Comparison of ENCODE assay signal across 9 cellular contexts in genomic region chr6:28943223-28943556, GRCh38. TPM values are rescaled to one million over a fixed set of nuclear protein-coding genes. Genes with fewer than 3 reads are reported as not detected.
A peak's percentile ranks its signal among the peaks of the same experiment; 100 is the strongest.
DNase-seq lines count a peak whose midpoint lies in the region; ATAC-seq, FAIRE-seq and TF ChIP-seq lines count a peak whose summit lies in the region.
"Had no signal": no experiment of that assay in that cellular context is flagged by ENCODE, and none has a peak within 500 bp of the region (broad histone marks: within the 10 kb centered on the region; RNA-seq: fewer than 3 reads in every experiment).

No MANE protein-coding gene starts in this region.

- H3K9me3 Mint-ChIP-seq in CD4-positive, alpha-beta memory T cell = peaks cover 0 to 20% (median 0%) of the 10 kb centered on the region in 8 donors

- no peaks in the 10 kb centered on the region for H3K9me2 ChIP-seq in neural cell (ENCODE audit: insufficient read depth, low read length)

- TF ChIP-seq RAD21 in neural cell (conservative IDR thresholded peaks at IDR 0.05) = no peak

- H4K20me1 ChIP-seq in KMS-11 (ENCODE audit: insufficient read depth) (no peaks in the 10 kb centered on the region), neural cell (ENCODE audit: insufficient read depth) (no peaks in the 10 kb centered on the region)

- intact Hi-C loops in CD4-positive, alpha-beta memory T cell (cut with micrococcal nuclease) = loop anchor here (5.0 to 10.0 kb wide), 3 partner anchors 61 to 1768 kb away; partner anchors contain the start of gene ZNF165

- DNase-seq in CD4-positive, alpha-beta memory T cell = no peak
- no peak for DNase-seq in bronchial epithelial cell (ENCODE audit: low read depth)
- no peak for DNase-seq in GM19239 (ENCODE audit: insufficient read length, low spot score)
- DNase-seq: NCI-H1436 treated with DMSO at 0.1 percent for 48 hours had no signal

- H3K9ac ChIP-seq in KMS-11 (peak overlapping the region; percentile 25; the same call in 1 of the 2 replicates), neural cell (ENCODE audit: low read length) (no peak overlapping the region)

- H3K4me2 ChIP-seq in KMS-11 = peak overlapping the region; percentile 90
- no peak overlapping the region for H3K4me2 ChIP-seq in neural cell (ENCODE audit: low read length)

- FAIRE-seq in bronchial epithelial cell (lab: Jason Lieb, UNC) = no peak
- FAIRE-seq in GM19239 (lab: Jason Lieb, UNC) = no peak

- CTCF ChIA-PET in CD4-positive, alpha-beta memory T cell (lab: Charles Lee; ENCODE audit: partially characterized antibody) = no interaction called here

- peaks cover 26 to 63% (median 44%) of the 10 kb centered on the region in 4 donors for H3K4me1 Mint-ChIP-seq in CD4-positive, alpha-beta memory T cell

- H3K79me2 ChIP-seq in KMS-11 (ENCODE audit: insufficient read depth, low read depth) (no peaks in the 10 kb centered on the region), neural cell (replicated peaks; ENCODE audit: insufficient read depth, low read length) (no peaks in the 10 kb centered on the region)

- peaks cover 0 to 18% of the 10 kb centered on the region in 2 donors for H3K36me3 Mint-ChIP-seq in CD4-positive, alpha-beta memory T cell

- H3K4me3 ChIP-seq in CD4-positive, alpha-beta memory T cell (ENCODE audit: low read length in 2 of 2) = peak overlapping the region in 1 of 2 donors; percentile 63
- H3K4me3 ChIP-seq in KMS-11 (IDR thresholded peaks at IDR 0.05; ENCODE audit: insufficient read depth, low read depth, low read length) (peak overlapping the region; percentile 59), bronchial epithelial cell (ENCODE audit: low read depth, low read length) (peak overlapping the region; percentile 48), neural cell (ENCODE audit: low read length) (peak overlapping the region; percentile 69)

- H3K9me3 ChIP-seq in CD4-positive, alpha-beta memory T cell (ENCODE audit: control insufficient read depth in 1 of 2, low read length in 2 of 2) = no peaks in the 10 kb centered on the region
- no peaks in the 10 kb centered on the region for H3K9me3 ChIP-seq in neural cell (ENCODE audit: low read length)

- ATAC-seq in HG03175 (IDR thresholded peaks at IDR 0.05; ENCODE audit: unreplicated experiment) (no peak), GM21381 (IDR thresholded peaks at IDR 0.05; ENCODE audit: unreplicated experiment) (no peak), HG03108 (IDR thresholded peaks at IDR 0.05; ENCODE audit: unreplicated experiment) (no peak)

- peak overlapping the region; percentile 85 to 96 (median 88) for H3K4me3 Mint-ChIP-seq in CD4-positive, alpha-beta memory T cell

- peaks cover 0 to 10% of the 10 kb centered on the region in 2 donors for H3K27me3 Mint-ChIP-seq in CD4-positive, alpha-beta memory T cell

- peak overlapping the region in 5 of 7 donors; percentile 87 to 95 (median 94) for H3K27ac Mint-ChIP-seq in CD4-positive, alpha-beta memory T cell

- no peaks in the 10 kb centered on the region for H3K36me3 ChIP-seq in CD4-positive, alpha-beta memory T cell (ENCODE audit: insufficient read depth, low read length)
- H3K36me3 ChIP-seq in KMS-11 (ENCODE audit: insufficient read depth) (no peaks in the 10 kb centered on the region), bronchial epithelial cell (ENCODE audit: control insufficient read depth, insufficient read depth, low read length) (no peaks in the 10 kb centered on the region), neural cell (ENCODE audit: insufficient read depth, low read length) (no peaks in the 10 kb centered on the region)

- TF ChIP-seq EP300 in neural cell (conservative IDR thresholded peaks at IDR 0.05; ENCODE audit: poor library complexity, severe bottlenecking) = no peak

- H3F3A ChIP-seq in neural cell (ENCODE audit: insufficient read depth, low read length, poor library complexity, severe bottlenecking) = peaks cover 4% of the 10 kb centered on the region

- no peak for TF ChIP-seq CTCF in KMS-11 (conservative IDR thresholded peaks at IDR 0.05; ENCODE audit: low read depth, low read length)
- no peak for TF ChIP-seq CTCF in bronchial epithelial cell (IDR thresholded peaks at IDR 0.05; ENCODE audit: insufficient read depth, low read length, severe bottlenecking)
- TF ChIP-seq CTCF in neural cell (IDR thresholded peaks at IDR 0.05; ENCODE audit: poor library complexity, severe bottlenecking) = no peak

- no peak overlapping the region for H3K27ac ChIP-seq in CD4-positive, alpha-beta memory T cell (ENCODE audit: low read depth, low read length)
- peak overlapping the region; percentile 9; the same call in 1 of the 2 replicates for H3K27ac ChIP-seq in KMS-11
- no peak overlapping the region for H3K27ac ChIP-seq in neural cell (ENCODE audit: low read length)

- peaks cover 35% of the 10 kb centered on the region for H3K4me1 ChIP-seq in CD4-positive, alpha-beta memory T cell (ENCODE audit: insufficient read depth, low read length)
- H3K4me1 ChIP-seq in KMS-11 (ENCODE audit: low read depth, poor library complexity, severe bottlenecking) = peaks cover 13% of the 10 kb centered on the region

- POLR2A ChIA-PET in CD4-positive, alpha-beta memory T cell (lab: Charles Lee; ENCODE audit: partially characterized antibody) = interaction anchor here (0.7 to 1.6 kb wide), 6 partner anchors 10 to 105 kb away, joined by 3 to 8 read pairs (median 3); partner anchors contain the start of gene TRIM27

- H3K27me3 ChIP-seq in CD4-positive, alpha-beta memory T cell (ENCODE audit: insufficient read depth, low read length) = no peaks in the 10 kb centered on the region
- H3K27me3 ChIP-seq in KMS-11 (ENCODE audit: insufficient read depth, low read depth) (no peaks in the 10 kb centered on the region), bronchial epithelial cell (ENCODE audit: control insufficient read depth, insufficient read depth, low read length) (no peaks in the 10 kb centered on the region), neural cell (ENCODE audit: insufficient read depth, low read depth, low read length) (peaks cover 3% of the 10 kb centered on the region)

- H2AFZ ChIP-seq in KMS-11 (ENCODE audit: low read depth) = peak overlapping the region; percentile 84; the same call in 1 of the 2 replicates
- H2AFZ ChIP-seq in neural cell (ENCODE audit: low read depth, low read length) = no peak overlapping the region

TF ChIP-seq in neural cell, 6 proteins besides CTCF, POLR2A, EP300 and RAD21:
- TF ChIP-seq EZH2 (IDR thresholded peaks at IDR 0.05; ENCODE audit: borderline replicate concordance, insufficient read depth, low read length, poor library complexity, severe bottlenecking) = no peak
- TF ChIP-seq MXI1 (conservative IDR thresholded peaks at IDR 0.05; ENCODE audit: poor library complexity, severe bottlenecking) = no peak
- TF ChIP-seq SMC3 (conservative IDR thresholded peaks at IDR 0.05; ENCODE audit: poor library complexity) = no peak

RNA-seq across cellular contexts. Expression of gene TRIM27, which starts 19.4 kb away (rescaled TPM):
- total RNA-seq in CD4-positive, alpha-beta memory T cell = 100 to 1,000 TPM; 102 to 108 TPM
- polyA plus RNA-seq in CD4-positive, alpha-beta memory T cell = 10 to 100 TPM; 51.6 to 64.6 TPM
- total RNA-seq in bronchial epithelial cell = 27.0 and 39.0 TPM in 2 replicates
- 75.0 and 79.7 TPM in 2 replicates for polyA plus RNA-seq in neural cell
- 82.0 and 86.0 TPM in 2 replicates for polyA minus RNA-seq in neural cell
